ENCODE assay signal across 15 cellular contexts in the genomic region with DNA sequence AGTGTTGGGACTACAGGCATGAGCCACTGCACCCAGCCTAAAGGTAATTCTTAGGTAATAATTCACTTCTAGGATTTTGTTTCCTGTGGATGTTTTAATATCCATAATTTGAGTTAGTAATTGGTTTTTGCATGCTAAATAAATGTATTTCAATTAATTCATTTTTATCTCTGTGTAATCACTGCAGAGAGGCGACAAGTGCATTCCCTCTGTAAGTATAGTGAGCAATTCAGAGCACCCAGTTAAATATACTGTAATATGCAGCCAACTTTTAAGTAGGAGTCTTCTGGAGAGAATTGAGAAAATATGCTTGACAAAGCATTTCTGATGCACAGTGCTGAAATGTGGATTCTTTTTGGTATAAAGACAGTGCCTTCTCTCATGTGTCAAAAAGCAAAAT. TPM values are rescaled to one million over a fixed set of nuclear protein-coding genes. Genes with fewer than 3 reads are reported as not detected.
A peak's percentile ranks its signal among the peaks of the same experiment; 100 is the strongest.
DNase-seq lines count a peak whose midpoint lies in the region; ATAC-seq, FAIRE-seq and TF ChIP-seq lines count a peak whose summit lies in the region.
"Had no signal": no experiment of that assay in that cellular context is flagged by ENCODE, and none has a peak within 500 bp of the region (broad histone marks: within the 10 kb centered on the region; RNA-seq: fewer than 3 reads in every experiment).

No MANE protein-coding gene starts in this region.

- no peak overlapping the region for H3K9ac ChIP-seq in keratinocyte (ENCODE audit: control insufficient read depth, extremely low read depth, insufficient read depth, low read length)
- H3K9ac ChIP-seq: BLaER1 treated with 17β-estradiol and CSF1 and Interleukin-3, amounts not matched to agents 10 nM and 100 nM had no signal

- ATAC-seq in RWPE2 (ENCODE audit: low read depth) (no peak), GM18870 (IDR thresholded peaks at IDR 0.05; ENCODE audit: unreplicated experiment) (no peak)
- ATAC-seq: CD8-positive, alpha-beta T cell; HCT116; K562 had no signal

- CTCF ChIA-PET in HEK293 (lab: Yijun Ruan, JAX): no interaction called here

- no peak overlapping the region for H3K4me3 ChIP-seq in HEK293 (ENCODE audit: low read depth, low read length)
- H3K4me3 ChIP-seq in RWPE2 (ENCODE audit: severe bottlenecking): no peak overlapping the region
- H3K4me3 ChIP-seq in keratinocyte (ENCODE audit: control insufficient read depth in 2 of 3, extremely low read depth in 1 of 3, insufficient read depth in 2 of 3, low read depth in 1 of 3, low read length in 3 of 3): peak overlapping the region in 1 of 3 experiments; percentile 5
- H3K4me3 ChIP-seq: BLaER1 treated with 17β-estradiol and CSF1 and Interleukin-3, amounts not matched to agents 10 nM and 100 nM; K562 had no signal

- H3K4me1 ChIP-seq in HEK293 (ENCODE audit: control insufficient read depth, insufficient read depth, low read length) (peaks cover 15% of the 10 kb centered on the region; the same call in 1 of the 2 replicates), RWPE2 (ENCODE audit: insufficient read depth, poor library complexity, severe bottlenecking) (peaks cover 84% of the 10 kb centered on the region), keratinocyte (ENCODE audit: control insufficient read depth, extremely low read depth, insufficient read depth, low read length) (peaks cover 83% of the 10 kb centered on the region)

- TF ChIP-seq CTCF in HEK293 (tag by site-specific recombination; IDR thresholded peaks at IDR 0.05) (no peak), RWPE2 (IDR thresholded peaks at IDR 0.05; ENCODE audit: poor library complexity, severe bottlenecking) (no peak), keratinocyte (optimal IDR thresholded peaks at IDR 0.05 in 1 of 3, IDR thresholded peaks at IDR 0.05 in 1 of 3, conservative IDR thresholded peaks at IDR 0.05 in 1 of 3; ENCODE audit: extremely low read depth in 1 of 3, insufficient read depth in 2 of 3, low read length in 3 of 3) (no peak)

- FAIRE-seq in keratinocyte (lab: Jason Lieb, UNC): no peak
- FAIRE-seq: K562 had no signal

- dilution Hi-C loops in keratinocyte (cut with MboI; ENCODE audit: extremely low pct_ligation_motif_present, low sequenced_read_pairs): no loop called here

- H3K79me2 ChIP-seq in keratinocyte (ENCODE audit: control insufficient read depth, insufficient read depth, low read length): peaks cover 78% of the 10 kb centered on the region

- no peaks in the 10 kb centered on the region for H3K9me1 ChIP-seq in keratinocyte (ENCODE audit: control insufficient read depth, extremely low read depth, insufficient read depth, low read length)

- H3K36me3 ChIP-seq in HEK293 (ENCODE audit: control insufficient read depth in 2 of 2, insufficient read depth in 1 of 2, low read length in 2 of 2) (no peaks in the 10 kb centered on the region), RWPE2 (ENCODE audit: low read depth) (no peaks in the 10 kb centered on the region), keratinocyte (ENCODE audit: control insufficient read depth in 2 of 2, extremely low read depth in 1 of 2, insufficient read depth in 2 of 2, low read length in 2 of 2) (no peaks in the 10 kb centered on the region)

- POLR2A ChIA-PET in HEK293 (lab: Yijun Ruan, JAX): no interaction called here

- H3K9me3 ChIP-seq in HEK293 (ENCODE audit: control insufficient read depth, insufficient read depth, low read depth, low read length): no peaks in the 10 kb centered on the region
- no peaks in the 10 kb centered on the region for H3K9me3 ChIP-seq in RWPE2 (ENCODE audit: severe bottlenecking)
- H3K9me3 ChIP-seq in keratinocyte (ENCODE audit: control insufficient read depth, low read depth, low read length): no peaks in the 10 kb centered on the region
- H3K9me3 ChIP-seq: BLaER1 treated with 17β-estradiol and CSF1 and Interleukin-3, amounts not matched to agents 10 nM and 100 nM had no signal

- H4K20me1 ChIP-seq in keratinocyte (ENCODE audit: control insufficient read depth, extremely low read depth, insufficient read depth, low read length): no peaks in the 10 kb centered on the region

- H3K27ac ChIP-seq in HEK293 (ENCODE audit: extremely low read depth, low read depth, low read length): no peak overlapping the region
- H3K27ac ChIP-seq in RWPE2 (ENCODE audit: poor library complexity, severe bottlenecking): peak overlapping the region; percentile 98
- H3K27ac ChIP-seq in keratinocyte (ENCODE audit: control insufficient read depth, insufficient read depth, low read length): no peak overlapping the region
- H3K27ac ChIP-seq: BLaER1 treated with 17β-estradiol and CSF1 and Interleukin-3, amounts not matched to agents 10 nM and 100 nM had no signal

- peak overlapping the region; percentile 6 for H3K4me2 ChIP-seq in keratinocyte (ENCODE audit: control insufficient read depth, extremely low read depth, insufficient read depth, low read depth, low read length)
- H3K4me2 ChIP-seq: BLaER1 treated with 17β-estradiol and CSF1 and Interleukin-3, amounts not matched to agents 10 nM and 100 nM had no signal

- DNase-seq in RWPE2 (ENCODE audit: low spot score) (no peak), keratinocyte (ENCODE audit: low read depth, low spot score) (no peak), GOT3 (lab: John Stamatoyannopoulos, UW) (no peak), NCI-H526 (lab: John Stamatoyannopoulos, UW) (no peak)
- DNase-seq in activated effector memory CD4-positive, alpha-beta T cell treated with Interleukin-2 at 50 U/mL for 16 hours: no peak
- DNase-seq: Calu3; CD8-positive, alpha-beta T cell; DMS79 treated with DMSO at 0.1 percent for 48 hours; GF-D8; H7 had no signal

- no peak overlapping the region for H2AFZ ChIP-seq in keratinocyte (ENCODE audit: control insufficient read depth, low read length)

- H3K27me3 ChIP-seq in RWPE2 (ENCODE audit: insufficient read depth, poor library complexity, severe bottlenecking): no peaks in the 10 kb centered on the region
- no peaks in the 10 kb centered on the region for H3K27me3 ChIP-seq in keratinocyte (ENCODE audit: control insufficient read depth, extremely low read depth, insufficient read depth, low read length)
- H3K27me3 ChIP-seq: BLaER1 treated with 17β-estradiol and CSF1 and Interleukin-3, amounts not matched to agents 10 nM and 100 nM had no signal

TF ChIP-seq in HEK293, 187 proteins besides CTCF, POLR2A, EP300 and RAD21:
- TF ChIP-seq GLIS1 (tag by site-specific recombination; IDR thresholded peaks at IDR 0.05) (no peak), HOXD13 (CRISPR knock-in tag; IDR thresholded peaks at IDR 0.05; ENCODE audit: borderline replicate concordance) (no peak), ZNF776 (tag by site-specific recombination; IDR thresholded peaks at IDR 0.05; ENCODE audit: borderline replicate concordance) (no peak), ZNF530 (tag by site-specific recombination; IDR thresholded peaks at IDR 0.05; ENCODE audit: low read depth) (no peak), ZFHX2 (tag by site-specific recombination; conservative IDR thresholded peaks at IDR 0.05) (no peak), SCRT2 (tag by site-specific recombination; IDR thresholded peaks at IDR 0.05) (peak; percentile 56), ZNF747 (tag by site-specific recombination; IDR thresholded peaks at IDR 0.05) (no peak), ZNF558 (tag by site-specific recombination; IDR thresholded peaks at IDR 0.05) (no peak), ZFP41 (tag by site-specific recombination; IDR thresholded peaks at IDR 0.05; ENCODE audit: borderline replicate concordance) (no peak), ZSCAN30 (tag by site-specific recombination; IDR thresholded peaks at IDR 0.05) (peak; percentile 56; the same call in 1 of the 2 replicates), ZNF529 (tag by site-specific recombination; IDR thresholded peaks at IDR 0.05; ENCODE audit: insufficient replicate concordance) (no peak), KLF16 (tag by site-specific recombination; IDR thresholded peaks at IDR 0.05) (no peak), ZNF19 (tag by site-specific recombination; IDR thresholded peaks at IDR 0.05; ENCODE audit: low read depth) (no peak), ZNF623 (tag by site-specific recombination; IDR thresholded peaks at IDR 0.05) (no peak)
- TF ChIP-seq, protein P1, sequence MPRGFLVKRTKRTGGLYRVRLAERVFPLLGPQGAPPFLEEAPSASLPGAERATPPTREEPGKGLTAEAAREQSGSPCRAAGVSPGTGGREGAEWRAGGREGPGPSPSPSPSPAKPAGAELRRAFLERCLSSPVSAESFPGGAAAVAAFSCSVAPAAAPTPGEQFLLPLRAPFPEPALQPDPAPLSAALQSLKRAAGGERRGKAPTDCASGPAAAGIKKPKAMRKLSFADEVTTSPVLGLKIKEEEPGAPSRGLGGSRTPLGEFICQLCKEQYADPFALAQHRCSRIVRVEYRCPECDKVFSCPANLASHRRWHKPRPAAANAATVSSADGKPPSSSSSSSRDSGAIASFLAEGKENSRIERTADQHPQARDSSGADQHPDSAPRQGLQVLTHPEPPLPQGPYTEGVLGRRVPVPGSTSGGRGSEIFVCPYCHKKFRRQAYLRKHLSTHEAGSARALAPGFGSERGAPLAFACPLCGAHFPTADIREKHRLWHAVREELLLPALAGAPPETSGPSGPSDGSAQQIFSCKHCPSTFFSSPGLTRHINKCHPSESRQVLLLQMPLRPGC (tag by site-specific recombination; IDR thresholded peaks at IDR 0.05): no peak
- TF ChIP-seq, protein P2, sequence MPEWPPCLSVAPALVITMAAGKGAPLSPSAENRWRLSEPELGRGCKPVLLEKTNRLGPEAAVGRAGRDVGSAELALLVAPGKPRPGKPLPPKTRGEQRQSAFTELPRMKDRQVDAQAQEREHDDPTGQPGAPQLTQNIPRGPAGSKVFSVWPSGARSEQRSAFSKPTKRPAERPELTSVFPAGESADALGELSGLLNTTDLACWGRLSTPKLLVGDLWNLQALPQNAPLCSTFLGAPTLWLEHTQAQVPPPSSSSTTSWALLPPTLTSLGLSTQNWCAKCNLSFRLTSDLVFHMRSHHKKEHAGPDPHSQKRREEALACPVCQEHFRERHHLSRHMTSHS (tag by site-specific recombination; IDR thresholded peaks at IDR 0.05): no peak

RNA-seq across cellular contexts. Expression of a gene that starts 5.7 kb away (rescaled TPM):
- polyA plus RNA-seq in keratinocyte: 23.3 to 42.4 TPM (median 35.3 TPM) in 3 replicates
- 62.0 TPM for polyA plus RNA-seq in keratinocyte (2011; ENCODE audit: low read depth)
- 16.7 and 52.7 TPM in 2 replicates for polyA plus RNA-seq in keratinocyte (2011; cell fraction: cytosol; rRNA removed)
- 30.6 and 41.6 TPM in 2 replicates for polyA plus RNA-seq in keratinocyte (2011; cell fraction: nucleus; rRNA removed)
- polyA plus RNA-seq in keratinocyte (2012; ENCODE audit: low replicate concordance): 24.3 and 35.1 TPM in 2 replicates
- polyA minus RNA-seq in keratinocyte: 19.1 to 57.8 TPM (median 38.8 TPM) in 3 replicates
- polyA minus RNA-seq in keratinocyte (2011; cell fraction: cytosol; rRNA and poly(A)+ RNA removed): 23.4 TPM
- 21.2 and 35.3 TPM in 2 replicates for polyA minus RNA-seq in keratinocyte (2011; cell fraction: nucleus; rRNA and poly(A)+ RNA removed)
